ENCODE assay signal across 8 cellular contexts in genomic region chr2:130728549-130729310, GRCh38. TPM values are rescaled to one million over a fixed set of nuclear protein-coding genes. Genes with fewer than 3 reads are reported as not detected.
DNase-seq lines count a peak whose midpoint lies in the region; ATAC-seq, FAIRE-seq and TF ChIP-seq lines count a peak whose summit lies in the region.

A gene with protein sequence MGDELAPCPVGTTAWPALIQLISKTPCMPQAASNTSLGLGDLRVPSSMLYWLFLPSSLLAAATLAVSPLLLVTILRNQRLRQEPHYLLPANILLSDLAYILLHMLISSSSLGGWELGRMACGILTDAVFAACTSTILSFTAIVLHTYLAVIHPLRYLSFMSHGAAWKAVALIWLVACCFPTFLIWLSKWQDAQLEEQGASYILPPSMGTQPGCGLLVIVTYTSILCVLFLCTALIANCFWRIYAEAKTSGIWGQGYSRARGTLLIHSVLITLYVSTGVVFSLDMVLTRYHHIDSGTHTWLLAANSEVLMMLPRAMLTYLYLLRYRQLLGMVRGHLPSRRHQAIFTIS (plus strand): TSS chr2:130729070. CDS start chr2:130729152, 82 bp downstream.

- H2BK20ac ChIP-seq in H1 (ENCODE audit: low read length), result no peak within 1 kb of the TSS

- H3K56ac ChIP-seq in H1 (replicated peaks; ENCODE audit: insufficient read length, low read depth, low read length), result no peak within 1 kb of the TSS

- H2BK120ac ChIP-seq in H1 (replicated peaks; ENCODE audit: low read depth, low read length), result no peak within 1 kb of the TSS

- H2AFZ ChIP-seq in H1 (ENCODE audit: low read length), result peak within 1 kb of the TSS; percentile 80; the same call in 1 of the 2 replicates

- H3K14ac ChIP-seq in H1 (ENCODE audit: insufficient read length), result no peak within 1 kb of the TSS

- no peak within 1 kb of the TSS for H3K23ac ChIP-seq in H1 (ENCODE audit: insufficient read length)

- CTCF ChIA-PET in H1 (lab: Charles Lee; ENCODE audit: partially characterized antibody), result interaction anchor here (0.8 to 1.3 kb wide), 3 partner anchors 17 to 69 kb away, joined by 3 to 4 read pairs (median 3); no protein-coding TSS in a partner anchor

- no peak for FAIRE-seq in H1 (lab: Jason Lieb, UNC)

- peak within 1 kb of the TSS; percentile 63 for H4K8ac ChIP-seq in H1 (ENCODE audit: extremely low read depth, insufficient read depth, low read length)

- H3K36me3 ChIP-seq in HAP-1 (replicated peaks), result no peaks in the 10 kb centered on the region
- no peaks in the 10 kb centered on the region for H3K36me3 ChIP-seq in H1 (ENCODE audit: control insufficient read depth in 2 of 4, insufficient read depth in 4 of 4, low read length in 3 of 4)

- H3K79me1 ChIP-seq in H1 (ENCODE audit: low read depth, low read length), result no peaks in the 10 kb centered on the region

- H2BK12ac ChIP-seq in H1 (ENCODE audit: low read depth, low read length), result peak within 1 kb of the TSS; percentile 80; the same call in 1 of the 2 replicates

- no peak for TF ChIP-seq RAD21 in H1 (IDR thresholded peaks at IDR 0.05 in 1 of 2, conservative IDR thresholded peaks at IDR 0.05 in 1 of 2; ENCODE audit: low read depth in 2 of 2, low read length in 2 of 2)

- H3K4me3 ChIP-seq in HAP-1 (peak within 1 kb of the TSS; percentile 38), H1 (ENCODE audit: extremely low read depth in 1 of 4, insufficient read depth in 2 of 4, low read depth in 3 of 4, low read length in 4 of 4) (peak within 1 kb of the TSS; percentile 47 to 66 (median 58)), skeletal muscle cell (ENCODE audit: low read depth, low read length) (peak within 1 kb of the TSS; percentile 60)

- H3K4me1 ChIP-seq in HAP-1 (peaks cover 6% of the 10 kb centered on the region; the same call in 1 of the 2 replicates), H1 (replicated peaks in 1 of 4; ENCODE audit: control insufficient read depth in 3 of 4, insufficient read depth in 4 of 4, low read length in 3 of 4) (peaks cover 3 to 10% (median 7%) of the 10 kb centered on the region in 4 experiments)

- DNase-seq in HAP-1 (ENCODE audit: low spot score in 2 of 2), result no peak
- DNase-seq in NCI-H510A treated with DMSO at 0.1 percent for 48 hours (lab: John Stamatoyannopoulos, UW), result peak; percentile 94
- no peak for DNase-seq in H1 (ENCODE audit: low read depth in 1 of 2, low spot score in 2 of 2)
- no peak for DNase-seq in skeletal muscle cell (ENCODE audit: low read depth)
- DNase-seq in activated effector memory CD4-positive, alpha-beta T cell treated with Interleukin-2 at 50 U/mL for 16 hours, result no peak

- H3K9me3 ChIP-seq in HAP-1 (no peaks in the 10 kb centered on the region), H1 (ENCODE audit: insufficient read depth in 2 of 2, low read depth in 1 of 2, low read length in 1 of 2) (no peaks in the 10 kb centered on the region)

- peaks cover 0 to 3% of the 10 kb centered on the region in 2 experiments for H4K20me1 ChIP-seq in H1 (replicated peaks in 1 of 2; ENCODE audit: control insufficient read depth in 1 of 2, insufficient read depth in 2 of 2, low read length in 2 of 2)

- H4K5ac ChIP-seq in H1 (ENCODE audit: insufficient read length, low read depth, low read length), result no peak within 1 kb of the TSS

- H3K27me3 ChIP-seq in HAP-1 (ENCODE audit: low read depth) (no peaks in the 10 kb centered on the region), H1 (replicated peaks in 1 of 4; ENCODE audit: control insufficient read depth in 3 of 4, extremely low read depth in 1 of 4, insufficient read depth in 3 of 4, low read length in 3 of 4) (peaks cover 0 to 18% (median 11%) of the 10 kb centered on the region in 4 experiments; a peak in 6 of 7 replicates)

- no peak within 1 kb of the TSS; the same call in 1 of the 2 replicates for H2BK5ac ChIP-seq in H1 (ENCODE audit: low read depth, low read length)

- TF ChIP-seq CTCF in H1 (IDR thresholded peaks at IDR 0.05; ENCODE audit: control extremely low read depth in 1 of 3, insufficient read depth in 1 of 3, low read depth in 1 of 3, low read length in 3 of 3), result no peak

- H3K9ac ChIP-seq in H1 (replicated peaks in 1 of 4; ENCODE audit: extremely low read depth in 1 of 4, low read depth in 3 of 4, low read length in 3 of 4), result peak within 1 kb of the TSS in 1 of 4 experiments; percentile 32; a peak in 2 of 7 replicates

- H3K18ac ChIP-seq in H1 (ENCODE audit: extremely low read depth, low read length), result no peak within 1 kb of the TSS; the same call in 1 of the 2 replicates

- H3K4me2 ChIP-seq in H1 (ENCODE audit: insufficient read depth in 1 of 2, low read depth in 2 of 2, low read length in 2 of 2), result peak within 1 kb of the TSS; percentile 84 to 91

- no peak for TF ChIP-seq POLR2A in H1 (IDR thresholded peaks at IDR 0.05; ENCODE audit: control extremely low read depth in 1 of 2, low read depth in 2 of 2, low read length in 2 of 2)

- no peak within 1 kb of the TSS for H3K27ac ChIP-seq in H1 (ENCODE audit: low read depth, low read length)

- peaks cover 19% of the 10 kb centered on the region for H3K23me2 ChIP-seq in H1 (ENCODE audit: low read depth, low read length)

- no peak within 1 kb of the TSS for H4K91ac ChIP-seq in H1 (replicated peaks; ENCODE audit: insufficient read length, low read length)

- peak within 1 kb of the TSS; percentile 68; the same call in 1 of the 2 replicates for H2AK5ac ChIP-seq in H1 (ENCODE audit: low read depth, low read length)

- in situ Hi-C loops in HAP-1 (cut with MboI; ENCODE audit: low sequenced_read_pairs), result no loop called here

- POLR2A ChIA-PET in H1 (lab: Charles Lee; ENCODE audit: partially characterized antibody), result interaction anchor here (1.4 kb wide), 1 partner anchor 13 kb away, joined by 6 read pairs; no protein-coding TSS in a partner anchor

- H3K4ac ChIP-seq in H1 (replicated peaks; ENCODE audit: insufficient read length, low read depth, low read length), result no peak within 1 kb of the TSS

- 88% methylated on average over 8 of the region's 8 CpGs; no CpG with 5 or more reads in 1 of the 2 experiments for WGBS in H1 (ENCODE audit: extremely low coverage in 1 of 2, insufficient coverage in 1 of 2, insufficient read length in 1 of 2, insufficient replicate concordance in 2 of 2, low coverage in 1 of 2, low lambda C conversion rate in 2 of 2, missing lambda C conversion rate in 1 of 2), 2 experiments

- ATAC-seq in HG02588 (IDR thresholded peaks at IDR 0.05; ENCODE audit: unreplicated experiment) (no peak), HG02938 (IDR thresholded peaks at IDR 0.05; ENCODE audit: unreplicated experiment) (no peak), GM18498 (IDR thresholded peaks at IDR 0.05; ENCODE audit: unreplicated experiment) (no peak)

- H3K79me2 ChIP-seq in H1 (ENCODE audit: control insufficient read depth in 1 of 2, insufficient read depth in 2 of 2, low read length in 2 of 2), result no peaks in the 10 kb centered on the region

- peak within 1 kb of the TSS; percentile 97; the same call in 1 of the 2 replicates for H2BK15ac ChIP-seq in H1 (ENCODE audit: low read length)

- TF ChIP-seq EP300 in H1 (IDR thresholded peaks at IDR 0.05; ENCODE audit: borderline replicate concordance in 1 of 2, low read depth in 2 of 2, low read length in 2 of 2), result no peak

TF ChIP-seq in H1, 55 proteins besides CTCF, POLR2A, EP300 and RAD21:
- TF ChIP-seq SP2 (IDR thresholded peaks at IDR 0.05; ENCODE audit: low read length), result no peak
- no peak for TF ChIP-seq BCL11A (IDR thresholded peaks at IDR 0.05; ENCODE audit: low read depth in 2 of 2, low read length in 2 of 2)
- no peak for TF ChIP-seq TAF1 (IDR thresholded peaks at IDR 0.05; ENCODE audit: low read depth, low read length)
- TF ChIP-seq NRF1 (IDR thresholded peaks at IDR 0.05; ENCODE audit: low read depth, low read length), result no peak
- TF ChIP-seq SIX5 (IDR thresholded peaks at IDR 0.05; ENCODE audit: low read depth, low read length), result no peak
- no peak for TF ChIP-seq CEBPB (IDR thresholded peaks at IDR 0.05; ENCODE audit: low read depth, low read length)
- TF ChIP-seq USF2 (IDR thresholded peaks at IDR 0.05; ENCODE audit: low read length), result no peak
- TF ChIP-seq SRF (IDR thresholded peaks at IDR 0.05; ENCODE audit: low read depth, low read length), result no peak
- TF ChIP-seq SAP30 (IDR thresholded peaks at IDR 0.05; ENCODE audit: insufficient read depth, insufficient replicate concordance, low read length), result no peak
- no peak for TF ChIP-seq HDAC2 (IDR thresholded peaks at IDR 0.05; ENCODE audit: borderline replicate concordance in 1 of 2, low read depth in 2 of 2, low read length in 2 of 2)
- TF ChIP-seq GABPA (IDR thresholded peaks at IDR 0.05; ENCODE audit: borderline replicate concordance, insufficient read depth, low read length), result no peak
- no peak for TF ChIP-seq SIN3A (conservative IDR thresholded peaks at IDR 0.05 in 1 of 2, IDR thresholded peaks at IDR 0.05 in 1 of 2; ENCODE audit: low read depth in 1 of 2, low read length in 2 of 2)
- TF ChIP-seq TAF7 (optimal IDR thresholded peaks at IDR 0.05; ENCODE audit: borderline replicate concordance, low read depth, low read length), result no peak
- no peak for TF ChIP-seq SP1 (IDR thresholded peaks at IDR 0.05; ENCODE audit: low read depth, low read length)
- TF ChIP-seq BRCA1 (IDR thresholded peaks at IDR 0.05; ENCODE audit: low read depth, low read length), result no peak
- TF ChIP-seq EGR1 (IDR thresholded peaks at IDR 0.05; ENCODE audit: borderline replicate concordance, low read depth, low read length), result no peak

RNA-seq across cellular contexts. Expression of the gene that starts here (rescaled TPM):
- total RNA-seq in H1 (2021; fragmentation: NEBNext Ultra II Directional; extraction: Animal tissue kit (Norgen Biotek cat#: 25700)), result not detected in 2 replicates
- 0.05 TPM in 1 of 2 replicates, not detected in the other for polyA plus RNA-seq in H1 (2011; rRNA removed)
- not detected for polyA plus RNA-seq in H1 (2011; cell fraction: cytosol; rRNA removed)
- 0.09 TPM for polyA plus RNA-seq in H1 (2011; cell fraction: nucleus; rRNA removed)
- polyA plus RNA-seq in H1 (2012, experiment 1 of 2), result not detected in 4 replicates
- not detected for polyA plus RNA-seq in H1 (2012, experiment 2 of 2)
- not detected for polyA plus RNA-seq in H1 (2013, experiment 1 of 2)
- not detected for polyA plus RNA-seq in H1 (2013, experiment 2 of 2)
- polyA minus RNA-seq in H1 (2011; rRNA and poly(A)+ RNA removed), result 0.32 TPM in 1 of 2 replicates, not detected in the other
- polyA minus RNA-seq in H1 (2011; cell fraction: cytosol; rRNA and poly(A)+ RNA removed), result not detected
- not detected for polyA minus RNA-seq in H1 (2011; cell fraction: nucleus; rRNA and poly(A)+ RNA removed)
